14 cellular contexts compared by ENCODE assay signal in the genomic region with DNA sequence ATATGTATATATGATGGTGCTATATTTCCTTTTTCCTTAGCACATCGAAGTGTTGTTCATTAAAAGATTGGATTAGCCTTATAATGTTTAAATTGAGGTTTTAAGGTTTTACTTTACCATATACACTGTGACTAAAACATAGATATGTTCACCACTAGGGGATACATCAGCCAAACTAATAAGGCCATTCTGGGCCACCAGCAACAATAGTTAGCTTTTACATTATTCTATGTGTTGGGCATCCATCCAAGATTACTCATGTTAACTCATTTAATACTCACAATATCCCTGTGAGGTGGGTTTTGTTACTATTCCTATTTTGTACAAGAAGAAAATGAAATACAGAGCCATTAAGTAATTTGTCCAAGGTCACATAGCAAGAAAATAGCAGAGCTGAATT.
DNase-seq lines count a peak whose midpoint lies in the region; ATAC-seq and TF ChIP-seq lines count a peak whose summit lies in the region.
"Had no signal": no experiment of that assay in that cellular context is flagged by ENCODE, and none has a peak within 500 bp of the region (broad histone marks: within the 10 kb centered on the region; RNA-seq: fewer than 3 reads in every experiment).

No MANE protein-coding gene starts in this region.

- H3K4me3 ChIP-seq in DND-41 (ENCODE audit: low read depth in 1 of 2, low read length in 2 of 2) (no peak overlapping the region), astrocyte of the spinal cord (ENCODE audit: low read depth, low read length) (no peak overlapping the region), kidney epithelial cell (ENCODE audit: low read depth, low read length) (no peak overlapping the region), aorta (ENCODE audit: low read length in 2 of 2) (no peak overlapping the region)
- H3K4me3 ChIP-seq: ascending aorta had no signal

- DNase-seq in DND-41, result no peak
- peak; percentile 26 for DNase-seq in astrocyte of the spinal cord (ENCODE audit: low read depth, low spot score)
- DNase-seq in kidney epithelial cell (ENCODE audit: low read depth), result peak; percentile 4
- no peak for DNase-seq in epidermal melanocyte (ENCODE audit: insufficient read length, low spot score)
- no peak for DNase-seq in aorta
- DNase-seq: activated CD4-positive, alpha-beta T cell treated with anti-CD3 and anti-CD28 coated beads for 4 hours; CD4-positive, alpha-beta T cell; erythroblast; midbrain; retina had no signal

- intact Hi-C loops in aorta (cut with DNase I), result no loop called here

- H2AFZ ChIP-seq in DND-41 (ENCODE audit: low read depth, low read length), result no peak overlapping the region

- no peaks in the 10 kb centered on the region for H3K79me2 ChIP-seq in DND-41 (ENCODE audit: insufficient read depth, low read length)

- ATAC-seq in DND-41 (ENCODE audit: insufficient read depth, low read depth) (no peak), HG03469 (IDR thresholded peaks at IDR 0.05; ENCODE audit: unreplicated experiment) (no peak), HG02852 (IDR thresholded peaks at IDR 0.05; ENCODE audit: unreplicated experiment) (no peak), aorta (ENCODE audit: low FRiP score) (no peak)

- 94% methylated on average over 1 of the region's 1 CpG for WGBS in aorta, 2 donors

- peak; percentile 9 for TF ChIP-seq CTCF in DND-41 (IDR thresholded peaks at IDR 0.05; ENCODE audit: borderline replicate concordance, extremely low read depth, low read length, poor library complexity, severe bottlenecking)
- peak; percentile 19; the same call in 1 of the 2 replicates for TF ChIP-seq CTCF in LNCAP (IDR thresholded peaks at IDR 0.05)
- TF ChIP-seq CTCF in astrocyte of the spinal cord (IDR thresholded peaks at IDR 0.05; ENCODE audit: low read depth, low read length), result peak; percentile 13
- TF ChIP-seq CTCF in kidney epithelial cell (IDR thresholded peaks at IDR 0.05; ENCODE audit: insufficient read depth, low read length, poor library complexity, severe bottlenecking), result no peak

- no peak overlapping the region for H3K9ac ChIP-seq in DND-41 (ENCODE audit: low read depth, low read length)

- in situ Hi-C loops in astrocyte of the spinal cord (cut with HindIII; ENCODE audit: low sequenced_read_pairs), result no loop called here

- H3K27me3 ChIP-seq in DND-41 (ENCODE audit: insufficient read depth, low read length, poor library complexity) (no peaks in the 10 kb centered on the region), kidney epithelial cell (ENCODE audit: control insufficient read depth, insufficient read depth, low read length) (no peaks in the 10 kb centered on the region), aorta (ENCODE audit: control insufficient read depth in 1 of 2, insufficient read depth in 2 of 2, low read length in 1 of 2) (no peaks in the 10 kb centered on the region)
- H3K27me3 ChIP-seq: ascending aorta had no signal

- no peaks in the 10 kb centered on the region for H3K36me3 ChIP-seq in DND-41 (ENCODE audit: insufficient read depth, low read length)
- no peaks in the 10 kb centered on the region for H3K36me3 ChIP-seq in kidney epithelial cell (ENCODE audit: control insufficient read depth, insufficient read depth, low read length)
- no peaks in the 10 kb centered on the region for H3K36me3 ChIP-seq in aorta (ENCODE audit: control insufficient read depth in 1 of 2, insufficient read depth in 2 of 2, low read length in 1 of 2)
- H3K36me3 ChIP-seq: ascending aorta had no signal

- peaks cover 4% of the 10 kb centered on the region; the same call in 1 of the 2 replicates for H3K4me1 ChIP-seq in DND-41 (ENCODE audit: insufficient read depth, low read length)
- no peaks in the 10 kb centered on the region for H3K4me1 ChIP-seq in aorta (ENCODE audit: control insufficient read depth in 1 of 2, insufficient read depth in 2 of 2, low read length in 2 of 2)
- H3K4me1 ChIP-seq: ascending aorta had no signal

- H3K4me2 ChIP-seq in DND-41 (ENCODE audit: insufficient read depth, low read length), result no peak overlapping the region

- no peaks in the 10 kb centered on the region for H4K20me1 ChIP-seq in DND-41 (ENCODE audit: insufficient read depth, low read length)

- H3K9me3 ChIP-seq in DND-41 (ENCODE audit: insufficient read depth, low read length, severe bottlenecking) (no peaks in the 10 kb centered on the region), aorta (ENCODE audit: control insufficient read depth, low read length) (no peaks in the 10 kb centered on the region)
- H3K9me3 ChIP-seq: ascending aorta had no signal

- no peak overlapping the region for H3K27ac ChIP-seq in DND-41 (ENCODE audit: low read length)
- H3K27ac ChIP-seq in aorta (ENCODE audit: low read depth in 1 of 2, low read length in 2 of 2), result no peak overlapping the region
- H3K27ac ChIP-seq: ascending aorta had no signal

Comparison
In these comparisons a context has a peak if more than half of its experiments do, and no peak if none do; other contexts are left out.
1. DNase-seq: peak in astrocyte of the spinal cord (single experiment) and kidney epithelial cell (single experiment); none in DND-41 (single experiment), epidermal melanocyte (single experiment) and aorta (0 of 2).